Comparison of ENCODE assay signal across 1 cellular context in genomic region chr1:8026976-8027747, GRCh38.
A peak's percentile ranks its signal among the peaks of the same experiment; 100 is the strongest.
TF ChIP-seq lines count a peak whose summit lies in the region.

No MANE protein-coding gene starts in this region.

TF ChIP-seq in HepG2, 621 proteins besides CTCF, POLR2A, EP300 and RAD21 (continued from another document):
- no peak; the same call in 1 of the 2 replicates for TF ChIP-seq ZBTB26 (CRISPR knock-in tag; IDR thresholded peaks at IDR 0.05; ENCODE audit: borderline replicate concordance)
- no peak for TF ChIP-seq ZNF784 (CRISPR knock-in tag; IDR thresholded peaks at IDR 0.05; ENCODE audit: borderline replicate concordance)
- TF ChIP-seq MED8 (CRISPR knock-in tag; IDR thresholded peaks at IDR 0.05; ENCODE audit: insufficient replicate concordance): peak; percentile 92
- peak; percentile 66; the same call in 1 of the 2 replicates for TF ChIP-seq NFKB2 (CRISPR knock-in tag; IDR thresholded peaks at IDR 0.05; ENCODE audit: borderline replicate concordance)
- TF ChIP-seq ARID3A (IDR thresholded peaks at IDR 0.05; ENCODE audit: low read depth, low read length): peak; percentile 80
- no peak for TF ChIP-seq GPN1 (CRISPR knock-in tag; IDR thresholded peaks at IDR 0.05; ENCODE audit: borderline replicate concordance)
- no peak for TF ChIP-seq ZBTB21 (CRISPR knock-in tag; IDR thresholded peaks at IDR 0.05)
- TF ChIP-seq LCORL (IDR thresholded peaks at IDR 0.05): no peak
- no peak; the same call in none of the 2 replicates for TF ChIP-seq LCORL (CRISPR knock-in tag; IDR thresholded peaks at IDR 0.05)
- TF ChIP-seq KDM5B (CRISPR knock-in tag; IDR thresholded peaks at IDR 0.05; ENCODE audit: borderline replicate concordance): peak; percentile 32; the same call in 1 of the 2 replicates
- TF ChIP-seq ZHX1 (CRISPR knock-in tag; IDR thresholded peaks at IDR 0.05; ENCODE audit: low read depth): no peak
- peak; percentile 87 for TF ChIP-seq PATZ1 (CRISPR knock-in tag; IDR thresholded peaks at IDR 0.05)
- TF ChIP-seq ZNF646 (CRISPR knock-in tag; IDR thresholded peaks at IDR 0.05): no peak
- TF ChIP-seq MEIS1 (CRISPR knock-in tag; IDR thresholded peaks at IDR 0.05; ENCODE audit: borderline replicate concordance): no peak; the same call in 1 of the 2 replicates
- no peak for TF ChIP-seq ZNF280B (CRISPR knock-in tag; IDR thresholded peaks at IDR 0.05; ENCODE audit: borderline replicate concordance)
- no peak for TF ChIP-seq ZBTB49 (CRISPR knock-in tag; IDR thresholded peaks at IDR 0.05; ENCODE audit: borderline replicate concordance)
- TF ChIP-seq ZNF652 (CRISPR knock-in tag; IDR thresholded peaks at IDR 0.05; ENCODE audit: borderline replicate concordance, low read depth): 0 out of 2 replicates have a peak, but pooled peaks have one; percentile 38
- TF ChIP-seq ZNF234 (CRISPR knock-in tag; conservative IDR thresholded peaks at IDR 0.05): no peak
- TF ChIP-seq ZNF614 (CRISPR knock-in tag; IDR thresholded peaks at IDR 0.05; ENCODE audit: borderline replicate concordance): peak; percentile 53; the same call in 1 of the 2 replicates
- no peak for TF ChIP-seq ZNF616 (CRISPR knock-in tag; IDR thresholded peaks at IDR 0.05; ENCODE audit: low read depth)
- peak; percentile 82 for TF ChIP-seq KAT8 (CRISPR knock-in tag; IDR thresholded peaks at IDR 0.05)
- 0 out of 2 replicates have a peak, but pooled peaks have one; percentile 63 for TF ChIP-seq STAT6 (CRISPR knock-in tag; IDR thresholded peaks at IDR 0.05; ENCODE audit: borderline replicate concordance)
- TF ChIP-seq MXD4 (CRISPR knock-in tag; IDR thresholded peaks at IDR 0.05): peak; percentile 62; the same call in 1 of the 2 replicates
- TF ChIP-seq ZFP91 (CRISPR knock-in tag; IDR thresholded peaks at IDR 0.05; ENCODE audit: borderline replicate concordance): no peak; the same call in 1 of the 2 replicates
- 0 out of 2 replicates have a peak, but pooled peaks have one; percentile 36 for TF ChIP-seq BORCS8-MEF2B (CRISPR knock-in tag; IDR thresholded peaks at IDR 0.05)
- TF ChIP-seq SSRP1 (CRISPR knock-in tag; IDR thresholded peaks at IDR 0.05): peak; percentile 100
- TF ChIP-seq SATB2 (CRISPR knock-in tag; IDR thresholded peaks at IDR 0.05): no peak
